ENCODE assay signal across 22 cellular contexts in the genomic region with DNA sequence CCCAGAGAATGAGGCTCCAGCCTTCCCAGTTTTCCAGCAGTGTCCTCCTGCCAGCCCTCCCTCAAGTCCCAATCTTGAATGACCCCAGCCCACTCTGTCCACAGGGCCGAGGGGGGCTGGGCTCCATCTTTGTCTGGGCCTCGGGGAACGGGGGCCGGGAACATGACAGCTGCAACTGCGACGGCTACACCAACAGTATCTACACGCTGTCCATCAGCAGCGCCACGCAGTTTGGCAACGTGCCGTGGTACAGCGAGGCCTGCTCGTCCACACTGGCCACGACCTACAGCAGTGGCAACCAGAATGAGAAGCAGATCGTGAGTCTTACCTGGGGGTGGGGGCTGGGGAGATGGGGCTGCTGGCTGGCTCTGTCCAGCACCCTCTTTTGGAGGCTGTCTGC. TPM values are rescaled to one million over a fixed set of nuclear protein-coding genes. Genes with fewer than 3 reads are reported as not detected.
DNase-seq lines count a peak whose midpoint lies in the region; ATAC-seq and TF ChIP-seq lines count a peak whose summit lies in the region.
"Had no signal": no experiment of that assay in that cellular context is flagged by ENCODE, and none has a peak within 500 bp of the region (broad histone marks: within the 10 kb centered on the region; RNA-seq: fewer than 3 reads in every experiment).

No MANE protein-coding gene starts in this region.

- H3K4me3 ChIP-seq in neuronal stem cell (ENCODE audit: low read length in 2 of 2) (peak overlapping the region in 1 of 2 donors; percentile 36), colonic mucosa (no peak overlapping the region)
- H3K4me3 ChIP-seq: GM23338, MG63, SJSA1 had no signal

- H3K14ac ChIP-seq in neuronal stem cell (ENCODE audit: low read length) = no peak overlapping the region

- no peak overlapping the region for H4K8ac ChIP-seq in neuronal stem cell (ENCODE audit: low read depth, low read length)

- CTCF ChIA-PET in activated CD8-positive, alpha-beta memory T cell treated with anti-CD3 and anti-CD28 coated beads, Interleukin-2, amount 10 ng/mL, durations not matched to agents 7 days and 5 days (lab: Charles Lee) = no interaction called here
- CTCF ChIA-PET in activated CD8-positive, alpha-beta T cell treated with anti-CD3 and anti-CD28 coated beads for 36 hours (lab: Charles Lee) = no interaction called here

- H3K4me2 ChIP-seq in neuronal stem cell (ENCODE audit: insufficient read depth, low read length, poor library complexity, severe bottlenecking) = no peak overlapping the region
- H3K4me2 ChIP-seq: GM23338 had no signal

- H2BK15ac ChIP-seq in neuronal stem cell (ENCODE audit: low read length) = no peak overlapping the region

- no peaks in the 10 kb centered on the region for H3K9me3 ChIP-seq in neuronal stem cell (replicated peaks in 1 of 2; ENCODE audit: control insufficient read depth in 2 of 2, insufficient read depth in 1 of 2, low read depth in 1 of 2, low read length in 2 of 2)
- H3K9me3 ChIP-seq in colonic mucosa = no peaks in the 10 kb centered on the region
- H3K9me3 ChIP-seq: MG63, SJSA1 had no signal

- peaks cover 23 to 34% of the 10 kb centered on the region in 2 donors for H3K36me3 ChIP-seq in neuronal stem cell (replicated peaks in 1 of 2; ENCODE audit: control insufficient read depth in 2 of 2, insufficient read depth in 2 of 2, low read length in 2 of 2)
- peaks cover 20% of the 10 kb centered on the region for H3K36me3 ChIP-seq in colonic mucosa

- no peak overlapping the region for H2BK12ac ChIP-seq in neuronal stem cell (ENCODE audit: low read length)

- H3K9me3 Mint-ChIP-seq in activated CD8-positive, alpha-beta memory T cell treated with anti-CD3 and anti-CD28 coated beads, Interleukin-2, amount 10 ng/mL, durations not matched to agents 7 days and 5 days (ENCODE audit: low read depth) = no peaks in the 10 kb centered on the region
- no peaks in the 10 kb centered on the region for H3K9me3 Mint-ChIP-seq in activated CD8-positive, alpha-beta T cell treated with anti-CD3 and anti-CD28 coated beads for 36 hours
- H3K9me3 Mint-ChIP-seq: CD4-positive, alpha-beta memory T cell; GM23338; H9 had no signal

- H3K4ac ChIP-seq in neuronal stem cell (ENCODE audit: low read length) = no peak overlapping the region

- no peak overlapping the region for H3K18ac ChIP-seq in neuronal stem cell (ENCODE audit: low read length)

- H4K91ac ChIP-seq in neuronal stem cell (ENCODE audit: low read depth, low read length, poor library complexity) = no peak overlapping the region

- H3K27ac Mint-ChIP-seq in activated CD8-positive, alpha-beta memory T cell treated with anti-CD3 and anti-CD28 coated beads, Interleukin-2, amount 10 ng/mL, durations not matched to agents 7 days and 5 days = peak overlapping the region; percentile 68
- no peak overlapping the region for H3K27ac Mint-ChIP-seq in activated CD8-positive, alpha-beta T cell treated with anti-CD3 and anti-CD28 coated beads for 36 hours
- H3K27ac Mint-ChIP-seq: GM23338 had no signal

- H3K27me3 ChIP-seq in neuronal stem cell (ENCODE audit: control insufficient read depth in 3 of 3, insufficient read depth in 3 of 3, low read depth in 1 of 3, low read length in 3 of 3) (no peaks in the 10 kb centered on the region), colonic mucosa (no peaks in the 10 kb centered on the region)
- H3K27me3 ChIP-seq: MG63, SJSA1 had no signal

- peaks cover 87% of the 10 kb centered on the region for H3K4me1 Mint-ChIP-seq in activated CD8-positive, alpha-beta memory T cell treated with anti-CD3 and anti-CD28 coated beads, Interleukin-2, amount 10 ng/mL, durations not matched to agents 7 days and 5 days
- peaks cover 11% of the 10 kb centered on the region for H3K4me1 Mint-ChIP-seq in activated CD8-positive, alpha-beta T cell treated with anti-CD3 and anti-CD28 coated beads for 36 hours (ENCODE audit: low read depth)

- no CpG with 5 or more reads among the region's 15 CpGs for WGBS in neuronal stem cell (ENCODE audit: extremely low coverage in 2 of 2, insufficient read length in 2 of 2, insufficient replicate concordance in 1 of 2), 2 donors

- H2BK120ac ChIP-seq in neuronal stem cell (ENCODE audit: low read depth, low read length) = no peak overlapping the region

- H2BK5ac ChIP-seq in neuronal stem cell (ENCODE audit: low read length) = no peak overlapping the region

- H3K4me3 Mint-ChIP-seq in activated CD8-positive, alpha-beta memory T cell treated with anti-CD3 and anti-CD28 coated beads, Interleukin-2, amount 10 ng/mL, durations not matched to agents 7 days and 5 days = no peak overlapping the region
- H3K4me3 Mint-ChIP-seq in activated CD8-positive, alpha-beta T cell treated with anti-CD3 and anti-CD28 coated beads for 36 hours = no peak overlapping the region
- H3K4me3 Mint-ChIP-seq: CD4-positive, alpha-beta memory T cell; GM23338; H9 had no signal

- H3K36me3 Mint-ChIP-seq in activated CD8-positive, alpha-beta memory T cell treated with anti-CD3 and anti-CD28 coated beads, Interleukin-2, amount 10 ng/mL, durations not matched to agents 7 days and 5 days = peaks cover 71% of the 10 kb centered on the region
- H3K36me3 Mint-ChIP-seq in activated CD8-positive, alpha-beta T cell treated with anti-CD3 and anti-CD28 coated beads for 36 hours (ENCODE audit: low read depth) = peaks cover 43% of the 10 kb centered on the region

- no peak for DNase-seq in activated CD8-positive, alpha-beta memory T cell treated with anti-CD3 and anti-CD28 coated beads, Interleukin-2, amount 10 ng/mL, durations not matched to agents 7 days and 5 days
- DNase-seq in activated CD8-positive, alpha-beta memory T cell treated with anti-CD3 and anti-CD28 coated beads, Interleukin-2, amount 50 U/mL, for 4 hours = no peak
- DNase-seq in activated CD8-positive, alpha-beta T cell treated with anti-CD3 and anti-CD28 coated beads for 36 hours = peak; percentile 2
- DNase-seq in neuronal stem cell (ENCODE audit: low spot score) (no peak), colonic mucosa (no peak), AG20443 (ENCODE audit: low spot score) (no peak)
- DNase-seq: C1 segment of cervical spinal cord; CD4-positive, alpha-beta memory T cell; COR-L47; DMS53; H9; MG63; NCI-H1105 treated with DMSO at 0.1 percent for 48 hours; NCI-H146; NCI-H1930; NCI-H446; NCI-H524 treated with DMSO at 0.1 percent for 48 hours; NCI-H774; Right ventricle myocardium superior had no signal

- TF ChIP-seq CTCF in activated CD8-positive, alpha-beta T cell treated with anti-CD3 and anti-CD28 coated beads for 36 hours (IDR thresholded peaks at IDR 0.05) = no peak
- no peak for TF ChIP-seq CTCF in colonic mucosa (IDR thresholded peaks at IDR 0.05)

- TF ChIP-seq RAD21 in Ishikawa (IDR thresholded peaks at IDR 0.05; ENCODE audit: low read depth) = no peak

- H3K23ac ChIP-seq in neuronal stem cell (ENCODE audit: low read depth, low read length, poor library complexity) = peak overlapping the region; percentile 55

- no peak overlapping the region for H3K27ac ChIP-seq in neuronal stem cell (replicated peaks; ENCODE audit: low read length)
- no peak overlapping the region for H3K27ac ChIP-seq in colonic mucosa
- H3K27ac ChIP-seq: SJSA1 had no signal

- H3K27me3 Mint-ChIP-seq in activated CD8-positive, alpha-beta memory T cell treated with anti-CD3 and anti-CD28 coated beads, Interleukin-2, amount 10 ng/mL, durations not matched to agents 7 days and 5 days = no peaks in the 10 kb centered on the region
- H3K27me3 Mint-ChIP-seq in activated CD8-positive, alpha-beta T cell treated with anti-CD3 and anti-CD28 coated beads for 36 hours = no peaks in the 10 kb centered on the region
- H3K27me3 Mint-ChIP-seq: CD4-positive, alpha-beta memory T cell had no signal

- H3K79me1 ChIP-seq in neuronal stem cell (ENCODE audit: low read depth, low read length) = peaks cover 3% of the 10 kb centered on the region

- intact Hi-C loops in activated CD8-positive, alpha-beta T cell treated with anti-CD3 and anti-CD28 coated beads for 36 hours (cut with micrococcal nuclease) = no loop called here
- intact Hi-C loops in colonic mucosa (cut with DNase I) = no loop called here

- no peak overlapping the region for H2AK5ac ChIP-seq in neuronal stem cell (ENCODE audit: low read depth, low read length)

- H3K4me1 ChIP-seq in neuronal stem cell (ENCODE audit: control insufficient read depth in 2 of 2, insufficient read depth in 1 of 2, low read depth in 1 of 2, low read length in 2 of 2) (peaks cover 10 to 12% of the 10 kb centered on the region in 2 donors), colonic mucosa (peaks cover 7% of the 10 kb centered on the region)

- H2AFZ ChIP-seq in neuronal stem cell (ENCODE audit: low read length) = no peak overlapping the region
- H2AFZ ChIP-seq: GM23338 had no signal

- TF ChIP-seq EP300 in Ishikawa (IDR thresholded peaks at IDR 0.05; ENCODE audit: borderline replicate concordance) = no peak

- POLR2A ChIA-PET in activated CD8-positive, alpha-beta T cell treated with anti-CD3 and anti-CD28 coated beads for 36 hours (lab: Charles Lee) = no interaction called here

- H3K9ac ChIP-seq in neuronal stem cell (ENCODE audit: low read depth, low read length, poor library complexity) (no peak overlapping the region), colonic mucosa (ENCODE audit: low read depth in 2 of 2, low read length in 2 of 2) (no peak overlapping the region)

- no peak for ATAC-seq in activated CD8-positive, alpha-beta memory T cell treated with anti-CD3 and anti-CD28 coated beads, Interleukin-2, amount 10 ng/mL, durations not matched to agents 7 days and 5 days
- ATAC-seq in activated CD8-positive, alpha-beta T cell treated with anti-CD3 and anti-CD28 coated beads for 36 hours = no peak
- ATAC-seq: GM23338 had no signal

RNA-seq across cellular contexts. Expression of a gene that starts 5.6 kb away (rescaled TPM):
- 10 to 100 TPM; 55.7 to 61.2 TPM for total RNA-seq in activated CD8-positive, alpha-beta memory T cell treated with anti-CD3 and anti-CD28 coated beads, Interleukin-2, amount 10 ng/mL, durations not matched to agents 7 days and 5 days
- 1 to 10 TPM; 4.1 to 4.6 TPM for total RNA-seq in activated CD8-positive, alpha-beta T cell treated with anti-CD3 and anti-CD28 coated beads for 36 hours
- polyA plus RNA-seq in neuronal stem cell (2013, experiment 1 of 2) = 2.6 TPM
- 2.3 TPM for polyA plus RNA-seq in neuronal stem cell (2013, experiment 2 of 2)
- 1 to 10 TPM; 6.5 to 8.8 TPM for total RNA-seq in colonic mucosa
- polyA plus RNA-seq: CD4-positive, alpha-beta memory T cell had no signal

RNA-seq across cellular contexts. Expression of a gene that starts 10.3 kb away (rescaled TPM):
- total RNA-seq in activated CD8-positive, alpha-beta memory T cell treated with anti-CD3 and anti-CD28 coated beads, Interleukin-2, amount 10 ng/mL, durations not matched to agents 7 days and 5 days = 100 to 1,000 TPM; 487 to 625 TPM
- 100 to 1,000 TPM; 111 to 117 TPM for total RNA-seq in activated CD8-positive, alpha-beta T cell treated with anti-CD3 and anti-CD28 coated beads for 36 hours
- polyA plus RNA-seq in neuronal stem cell (2013, experiment 1 of 2) = 19.3 TPM
- polyA plus RNA-seq in neuronal stem cell (2013, experiment 2 of 2) = 19.0 TPM
- 10 to 100 TPM; 72.3 to 82.5 TPM for total RNA-seq in colonic mucosa

RNA-seq across cellular contexts. Expression of a gene that starts 24.4 kb away (rescaled TPM):
- 100 to 1,000 TPM; 174 to 183 TPM for total RNA-seq in activated CD8-positive, alpha-beta memory T cell treated with anti-CD3 and anti-CD28 coated beads, Interleukin-2, amount 10 ng/mL, durations not matched to agents 7 days and 5 days
- 10 to 100 TPM; 85.0 to 87.7 TPM for total RNA-seq in activated CD8-positive, alpha-beta T cell treated with anti-CD3 and anti-CD28 coated beads for 36 hours
- 41.6 TPM for polyA plus RNA-seq in neuronal stem cell (2013, experiment 1 of 2)
- polyA plus RNA-seq in neuronal stem cell (2013, experiment 2 of 2) = 37.8 TPM
- total RNA-seq in colonic mucosa = 10 to 100 TPM; 34.2 to 66.4 TPM

RNA-seq across cellular contexts. Expression of a gene that starts 53.7 kb away (rescaled TPM):
- 10 to 100 TPM; 33.2 to 39.3 TPM for total RNA-seq in activated CD8-positive, alpha-beta memory T cell treated with anti-CD3 and anti-CD28 coated beads, Interleukin-2, amount 10 ng/mL, durations not matched to agents 7 days and 5 days
- 10 to 100 TPM; 34.2 to 35.6 TPM for total RNA-seq in activated CD8-positive, alpha-beta T cell treated with anti-CD3 and anti-CD28 coated beads for 36 hours
- polyA plus RNA-seq in neuronal stem cell (2013, experiment 1 of 2) = 17.1 TPM
- polyA plus RNA-seq in neuronal stem cell (2013, experiment 2 of 2) = 16.8 TPM
- total RNA-seq in colonic mucosa = 10 to 100 TPM; 13.5 to 29.6 TPM

RNA-seq across cellular contexts. Expression of a gene that starts 56.4 kb away (rescaled TPM):
- total RNA-seq in activated CD8-positive, alpha-beta memory T cell treated with anti-CD3 and anti-CD28 coated beads, Interleukin-2, amount 10 ng/mL, durations not matched to agents 7 days and 5 days = 10 to 100 TPM; 76.3 to 84.4 TPM
- total RNA-seq in activated CD8-positive, alpha-beta T cell treated with anti-CD3 and anti-CD28 coated beads for 36 hours = 10 to 100 TPM; 65.0 to 66.8 TPM
- 29.4 TPM for polyA plus RNA-seq in neuronal stem cell (2013, experiment 1 of 2)
- 28.4 TPM for polyA plus RNA-seq in neuronal stem cell (2013, experiment 2 of 2)
- total RNA-seq in colonic mucosa = 10 to 100 TPM; 60.7 to 74.5 TPM

Comparison
In these comparisons a context has a peak if more than half of its experiments do, and no peak if none do; other contexts are left out.
1. RNA of a gene that starts 5.6 kb away (total RNA-seq): 55.7 to 61.2 TPM in activated CD8-positive, alpha-beta memory T cell treated with anti-CD3 and anti-CD28 coated beads, Interleukin-2, amount 10 ng/mL, durations not matched to agents 7 days and 5 days; 6.5 to 8.8 TPM in colonic mucosa and 4.1 to 4.6 TPM in activated CD8-positive, alpha-beta T cell treated with anti-CD3 and anti-CD28 coated beads for 36 hours; every median in the first group is over 4 times any median in the second.
2. RNA of a gene that starts 10.3 kb away (total RNA-seq): 487 to 625 TPM in activated CD8-positive, alpha-beta memory T cell treated with anti-CD3 and anti-CD28 coated beads, Interleukin-2, amount 10 ng/mL, durations not matched to agents 7 days and 5 days; 111 to 117 TPM in activated CD8-positive, alpha-beta T cell treated with anti-CD3 and anti-CD28 coated beads for 36 hours and 72.3 to 82.5 TPM in colonic mucosa; every median in the first group is over 4 times any median in the second.